21 cellular contexts compared by ENCODE assay signal in the genomic region with DNA sequence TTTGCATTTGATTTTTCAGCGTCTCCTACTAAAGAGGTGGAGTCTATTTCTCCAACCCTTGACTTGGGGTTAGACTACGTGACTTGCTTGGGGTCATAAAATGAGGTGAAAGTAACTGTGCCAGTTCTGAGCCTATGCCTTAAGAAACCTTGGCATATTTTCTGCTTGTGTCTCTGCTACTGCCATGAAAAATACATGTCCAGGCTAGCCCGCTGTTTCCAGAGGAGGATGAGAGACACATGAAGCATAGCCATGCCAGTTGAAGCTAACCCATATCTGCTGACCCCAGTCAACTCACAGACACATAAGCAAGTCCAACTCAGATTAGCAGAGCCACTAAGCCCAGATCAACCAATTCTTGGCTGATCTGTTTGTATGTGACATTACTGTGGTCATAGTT. TPM values are rescaled to one million over a fixed set of nuclear protein-coding genes. Genes with fewer than 3 reads are reported as not detected.
"Had no signal": no experiment of that assay in that cellular context is flagged by ENCODE, and none has a peak within 500 bp of the region (broad histone marks: within the 10 kb centered on the region; RNA-seq: fewer than 3 reads in every experiment).

No MANE protein-coding gene starts in this region.

- H3K4me3 Mint-ChIP-seq: activated CD8-positive, alpha-beta T cell treated with anti-CD3 and anti-CD28 coated beads for 36 hours; activated naive CD4-positive, alpha-beta T cell treated with anti-CD3 and anti-CD28 coated beads, Interleukin-2, amount 50 U/mL, for 24 hours; activated T-helper 1 cell treated with anti-CD3 and anti-CD28 coated beads, Interleukin-12 subunit alpha, Interleukin-12 subunit beta, Interleukin-2, Interleukin-4 antibody, amounts not matched to agents 30 ng/mL and 10 ng/mL and 1 ng/mL, durations not matched to agents 14 hours and 24 hours and 36 hours; central memory CD8-positive, alpha-beta T cell; T-helper 1 cell treated with Interleukin-12 subunit alpha and Interleukin-12 subunit beta and Interleukin-4 antibody, amounts not matched to agents 30 μg/mL and 1 μg/mL, for 36 hours had no signal

- H3K4me2 ChIP-seq: KMS-11 had no signal

- ATAC-seq: activated CD4-positive, CD25-positive, alpha-beta regulatory T cell treated with anti-CD3 and anti-CD28 coated beads, Interleukin-2, amount 50 U/mL, for 24 hours; activated CD8-positive, alpha-beta T cell treated with anti-CD3 and anti-CD28 coated beads for 36 hours had no signal

- H3K27ac ChIP-seq: KMS-11 had no signal

- H3K36me3 Mint-ChIP-seq: activated naive CD4-positive, alpha-beta T cell treated with anti-CD3 and anti-CD28 coated beads, Interleukin-2, amount 50 U/mL, for 24 hours had no signal

- DNase-seq: activated CD4-positive, alpha-beta T cell treated with anti-CD3 and anti-CD28 coated beads for 4 hours; activated CD8-positive, alpha-beta memory T cell treated with anti-CD3 and anti-CD28 coated beads, Interleukin-2, amount 50 U/mL, for 48 hours; activated CD8-positive, alpha-beta T cell treated with anti-CD3 and anti-CD28 coated beads for 36 hours; activated effector memory CD4-positive, alpha-beta T cell treated with Interleukin-2 at 50 U/mL for 16 hours; activated naive CD4-positive, alpha-beta T cell; activated T-cell treated with anti-CD3 and anti-CD28 coated beads, Interleukin-2, amount 50 U/mL, for 1 hour; aorta; MM.1S; NCI-H146; NCI-H187 treated with DMSO at 0.1 percent for 48 hours; NCI-H2081 treated with DMSO at 0.1 percent for 48 hours; NCI-H524; SHP77 treated with DMSO at 0.1 percent for 48 hours had no signal

- H3K9ac ChIP-seq: KMS-11 had no signal

- H3K9me3 Mint-ChIP-seq: activated CD8-positive, alpha-beta T cell treated with anti-CD3 and anti-CD28 coated beads for 36 hours; activated naive CD4-positive, alpha-beta T cell treated with anti-CD3 and anti-CD28 coated beads, Interleukin-2, amount 50 U/mL, for 24 hours; activated T-helper 1 cell treated with anti-CD3 and anti-CD28 coated beads, Interleukin-12 subunit alpha, Interleukin-12 subunit beta, Interleukin-2, Interleukin-4 antibody, amounts not matched to agents 30 ng/mL and 10 ng/mL and 1 ng/mL, durations not matched to agents 14 hours and 24 hours and 36 hours; central memory CD8-positive, alpha-beta T cell; T-helper 1 cell treated with Interleukin-12 subunit alpha and Interleukin-12 subunit beta and Interleukin-4 antibody, amounts not matched to agents 30 μg/mL and 1 μg/mL, for 36 hours had no signal

- H3K27ac Mint-ChIP-seq: activated CD8-positive, alpha-beta T cell treated with anti-CD3 and anti-CD28 coated beads for 36 hours; activated naive CD4-positive, alpha-beta T cell treated with anti-CD3 and anti-CD28 coated beads, Interleukin-2, amount 50 U/mL, for 24 hours; activated T-helper 1 cell treated with anti-CD3 and anti-CD28 coated beads, Interleukin-12 subunit alpha, Interleukin-12 subunit beta, Interleukin-2, Interleukin-4 antibody, amounts not matched to agents 30 ng/mL and 10 ng/mL and 1 ng/mL, durations not matched to agents 14 hours and 24 hours and 36 hours; T-helper 1 cell treated with Interleukin-12 subunit alpha and Interleukin-12 subunit beta and Interleukin-4 antibody, amounts not matched to agents 30 μg/mL and 1 μg/mL, for 36 hours had no signal

- FAIRE-seq: RCC 7860 had no signal

- H3K4me1 Mint-ChIP-seq: activated naive CD4-positive, alpha-beta T cell treated with anti-CD3 and anti-CD28 coated beads, Interleukin-2, amount 50 U/mL, for 24 hours; central memory CD8-positive, alpha-beta T cell had no signal

RNA-seq across cellular contexts. Expression of gene SCP2D1, which starts 38.7 kb away (rescaled TPM):
- total RNA-seq: activated CD8-positive, alpha-beta T cell treated with anti-CD3 and anti-CD28 coated beads for 36 hours; activated T-helper 1 cell treated with anti-CD3 and anti-CD28 coated beads, Interleukin-12 subunit alpha, Interleukin-12 subunit beta, Interleukin-2, Interleukin-4 antibody, amounts not matched to agents 30 ng/mL and 10 ng/mL and 1 ng/mL, durations not matched to agents 14 hours and 24 hours and 36 hours; aorta; SK-MEL-5 had no signal
- polyA plus RNA-seq: aorta had no signal
